8 cellular contexts compared by ENCODE assay signal in the genomic region with DNA sequence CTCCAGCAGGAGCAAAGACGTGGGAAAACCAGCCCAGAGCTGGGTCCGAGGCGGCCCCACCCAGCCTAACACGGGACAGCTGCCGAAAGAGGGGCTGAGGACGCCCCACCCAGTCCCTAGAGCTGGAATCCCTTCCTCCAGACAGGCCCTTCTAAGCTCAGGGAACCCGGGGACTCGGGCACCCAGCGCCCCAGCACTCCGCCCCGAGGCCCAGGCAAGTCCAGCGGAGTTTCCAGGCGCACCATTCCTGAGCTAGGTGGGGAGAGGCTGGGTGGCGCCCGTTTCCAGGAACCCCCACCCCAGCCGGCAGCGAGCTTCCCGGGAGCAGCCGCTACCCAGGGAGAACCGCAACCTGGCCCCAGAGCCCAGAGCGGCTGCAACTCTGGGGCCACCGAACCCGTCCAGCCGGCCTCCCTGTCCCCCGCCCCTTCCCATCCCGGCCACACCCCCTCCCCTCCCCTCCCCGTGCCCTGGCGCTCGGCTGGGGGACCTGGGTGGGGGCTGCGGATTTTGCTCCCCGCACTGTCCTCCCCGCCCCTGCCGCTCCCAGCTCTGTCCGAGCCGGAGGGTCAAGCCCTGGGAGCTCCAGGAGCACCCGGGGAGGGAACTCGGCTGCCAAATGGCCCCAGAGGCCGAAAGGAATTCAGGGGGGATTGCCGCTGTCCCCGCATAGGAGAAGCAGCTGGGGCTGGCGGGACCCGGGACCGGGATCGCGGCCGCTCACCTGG. TPM values are rescaled to one million over a fixed set of nuclear protein-coding genes. Genes with fewer than 3 reads are reported as not detected.
A peak's percentile ranks its signal among the peaks of the same experiment; 100 is the strongest.
DNase-seq lines count a peak whose midpoint lies in the region; ATAC-seq and TF ChIP-seq lines count a peak whose summit lies in the region.

No MANE protein-coding gene starts in this region.

- peaks cover 10% of the 10 kb centered on the region for H3K79me2 ChIP-seq in trophoblast cell (ENCODE audit: control insufficient read depth, insufficient read depth, low read length, poor library complexity)

- H3K27me3 Mint-ChIP-seq in activated T-helper 2 cell treated with anti-CD3 and anti-CD28 coated beads, Interferon-gamma antibody, Interleukin-2, Interleukin-4, amounts not matched to agents 10 μg/mL and 5 μg/mL and 100 μg/mL, durations not matched to agents 14 hours and 24 hours and 36 hours (ENCODE audit: low read depth), result no peaks in the 10 kb centered on the region

- H3K18ac ChIP-seq in trophoblast cell (ENCODE audit: low read length), result peak overlapping the region; percentile 87

- intact Hi-C loops in activated T-helper 2 cell treated with anti-CD3 and anti-CD28 coated beads, Interferon-gamma antibody, Interleukin-2, Interleukin-4, amounts not matched to agents 10 μg/mL and 5 μg/mL and 100 μg/mL, durations not matched to agents 14 hours and 24 hours and 36 hours (cut with micrococcal nuclease), result loop anchor here (1.0 to 10.0 kb wide), 3 partner anchors 15 to 1393 kb away; a partner anchor contains a TSS

- H4K12ac ChIP-seq in trophoblast cell (ENCODE audit: low read depth, low read length), result peak overlapping the region; percentile 76

- peaks cover 11% of the 10 kb centered on the region for H3K36me3 ChIP-seq in cardiac muscle cell
- H3K36me3 ChIP-seq in trophoblast cell (ENCODE audit: control insufficient read depth in 1 of 2, insufficient read depth in 2 of 2, low read length in 2 of 2), result peaks cover 33 to 35% of the 10 kb centered on the region in 2 experiments

- peak overlapping the region; percentile 86 for H3K27ac Mint-ChIP-seq in activated T-helper 2 cell treated with anti-CD3 and anti-CD28 coated beads, Interferon-gamma antibody, Interleukin-2, Interleukin-4, amounts not matched to agents 10 μg/mL and 5 μg/mL and 100 μg/mL, durations not matched to agents 14 hours and 24 hours and 36 hours

- CTCF ChIA-PET in AG04450 (lab: Charles Lee), result interaction anchor here (1.1 to 1.4 kb wide), 2 partner anchors 59 to 122 kb away, joined by 3 to 4 read pairs; a partner anchor contains a TSS
- CTCF ChIA-PET in GM10248 (lab: Yijun Ruan, JAX), result interaction anchor here (0.6 to 1.9 kb wide), 6 partner anchors 8 to 49 kb away, joined by 3 to 10 read pairs (median 4); no protein-coding TSS in a partner anchor

- H2BK5ac ChIP-seq in trophoblast cell (ENCODE audit: low read depth, low read length, poor library complexity), result peak overlapping the region; percentile 92

- H3K9me3 Mint-ChIP-seq in activated T-helper 2 cell treated with anti-CD3 and anti-CD28 coated beads, Interferon-gamma antibody, Interleukin-2, Interleukin-4, amounts not matched to agents 10 μg/mL and 5 μg/mL and 100 μg/mL, durations not matched to agents 14 hours and 24 hours and 36 hours, result no peaks in the 10 kb centered on the region

- DNase-seq in AG04450 (ENCODE audit: low read depth, low spot score), result no peak
- DNase-seq in HL-60 (ENCODE audit: low read depth in 1 of 2, low spot score in 1 of 2), result peak in 1 of 2 experiments; percentile 28
- no peak for DNase-seq in activated T-helper 2 cell treated with anti-CD3 and anti-CD28 coated beads, Interferon-gamma antibody, Interleukin-2, Interleukin-4, amounts not matched to agents 10 μg/mL and 5 μg/mL and 100 μg/mL, durations not matched to agents 14 hours and 24 hours and 36 hours (ENCODE audit: low spot score)
- DNase-seq in cardiac muscle cell (ENCODE audit: low read depth in 1 of 2, low spot score in 1 of 2), result peak in 1 of 2 donors; percentile 68
- no peak for DNase-seq in trophoblast cell
- no peak for DNase-seq in GOT3 (lab: John Stamatoyannopoulos, UW)
- DNase-seq in GM10248 (ENCODE audit: extremely low spot score), result no peak

- H2BK12ac ChIP-seq in trophoblast cell (ENCODE audit: low read length), result peak overlapping the region; percentile 32

- H4K91ac ChIP-seq in trophoblast cell (ENCODE audit: low read depth, low read length), result peak overlapping the region; percentile 91

- H4K8ac ChIP-seq in trophoblast cell (ENCODE audit: low read depth, low read length), result peak overlapping the region; percentile 90

- H3K79me1 ChIP-seq in trophoblast cell (ENCODE audit: low read length), result peaks cover 14% of the 10 kb centered on the region

- peaks cover 45% of the 10 kb centered on the region for H3K36me3 Mint-ChIP-seq in activated T-helper 2 cell treated with anti-CD3 and anti-CD28 coated beads, Interferon-gamma antibody, Interleukin-2, Interleukin-4, amounts not matched to agents 10 μg/mL and 5 μg/mL and 100 μg/mL, durations not matched to agents 14 hours and 24 hours and 36 hours (ENCODE audit: low read depth)

- peak overlapping the region; percentile 55 for H2AK5ac ChIP-seq in trophoblast cell (ENCODE audit: low read length)

- H3K4ac ChIP-seq in trophoblast cell (ENCODE audit: low read depth, low read length), result peak overlapping the region; percentile 37

- TF ChIP-seq CTCF in AG04450 (IDR thresholded peaks at IDR 0.05; ENCODE audit: low read depth, low read length) (no peak), HL-60 (IDR thresholded peaks at IDR 0.05; ENCODE audit: insufficient read depth, low read length) (no peak), cardiac muscle cell (IDR thresholded peaks at IDR 0.05; ENCODE audit: low read depth, low read length) (no peak), GM10248 (IDR thresholded peaks at IDR 0.05; ENCODE audit: control extremely low read depth, extremely low read depth, low read depth, missing control alignments) (no peak)

- H3K4me2 ChIP-seq in trophoblast cell (ENCODE audit: low read length), result peak overlapping the region; percentile 88

- peak overlapping the region; percentile 74 for H2AFZ ChIP-seq in trophoblast cell (ENCODE audit: insufficient read depth, low read length, poor library complexity)

- WGBS in trophoblast cell (ENCODE audit: extremely low coverage, insufficient coverage, insufficient read length), result no CpG with 5 or more reads among the region's 46 CpGs

- H3K27me3 ChIP-seq in AG04450 (ENCODE audit: control insufficient read depth, insufficient read depth, low read length), result peaks cover 35% of the 10 kb centered on the region
- no peaks in the 10 kb centered on the region for H3K27me3 ChIP-seq in HL-60 (ENCODE audit: insufficient read depth, poor library complexity, severe bottlenecking)
- no peaks in the 10 kb centered on the region for H3K27me3 ChIP-seq in cardiac muscle cell
- H3K27me3 ChIP-seq in trophoblast cell (ENCODE audit: insufficient read depth, low read length), result no peaks in the 10 kb centered on the region

- peaks cover 37% of the 10 kb centered on the region for H3K4me1 Mint-ChIP-seq in activated T-helper 2 cell treated with anti-CD3 and anti-CD28 coated beads, Interferon-gamma antibody, Interleukin-2, Interleukin-4, amounts not matched to agents 10 μg/mL and 5 μg/mL and 100 μg/mL, durations not matched to agents 14 hours and 24 hours and 36 hours (ENCODE audit: low read depth)

- POLR2A ChIA-PET in AG04450 (lab: Yijun Ruan, JAX) (interaction anchor here (0.6 to 0.7 kb wide), 3 partner anchors 12 to 1629 kb away, joined by 3 to 6 read pairs (median 5); no protein-coding TSS in a partner anchor), GM10248 (lab: Yijun Ruan, JAX) (interaction anchor here (0.8 to 1.5 kb wide), 2 partner anchors 19 to 48 kb away, joined by 3 to 4 read pairs; no protein-coding TSS in a partner anchor)

- H3K9ac ChIP-seq in trophoblast cell (ENCODE audit: low read length), result peak overlapping the region; percentile 85

- H3K4me3 Mint-ChIP-seq in activated T-helper 2 cell treated with anti-CD3 and anti-CD28 coated beads, Interferon-gamma antibody, Interleukin-2, Interleukin-4, amounts not matched to agents 10 μg/mL and 5 μg/mL and 100 μg/mL, durations not matched to agents 14 hours and 24 hours and 36 hours (ENCODE audit: low read depth), result peak overlapping the region; percentile 88

- H3K4me1 ChIP-seq in cardiac muscle cell (ENCODE audit: low read depth), result peaks cover 19% of the 10 kb centered on the region
- H3K4me1 ChIP-seq in trophoblast cell (ENCODE audit: control insufficient read depth in 1 of 2, insufficient read depth in 2 of 2, low read length in 2 of 2), result peaks cover 6 to 20% of the 10 kb centered on the region in 2 experiments

- H3K9me3 ChIP-seq in AG04450 (ENCODE audit: control insufficient read depth, insufficient read depth, low read length) (peaks cover 4% of the 10 kb centered on the region; the same call in 1 of the 2 replicates), cardiac muscle cell (ENCODE audit: low read depth) (no peaks in the 10 kb centered on the region), trophoblast cell (ENCODE audit: insufficient read depth, low read depth, low read length) (peaks cover 2% of the 10 kb centered on the region)

- H2BK120ac ChIP-seq in trophoblast cell (ENCODE audit: insufficient read depth, low read length, poor library complexity), result peak overlapping the region; percentile 89

- H3K4me3 ChIP-seq in AG04450 (ENCODE audit: low read depth, low read length), result peak overlapping the region; percentile 56
- H3K4me3 ChIP-seq in HL-60 (replicated peaks; ENCODE audit: insufficient read depth, low read length), result peak overlapping the region; percentile 95
- peak overlapping the region; percentile 78 for H3K4me3 ChIP-seq in cardiac muscle cell
- peak overlapping the region; percentile 79 for H3K4me3 ChIP-seq in trophoblast cell (ENCODE audit: low read depth, low read length)

- peak overlapping the region; percentile 84 for H3K14ac ChIP-seq in trophoblast cell (ENCODE audit: low read length)

- H3K23ac ChIP-seq in trophoblast cell (ENCODE audit: low read length), result no peak overlapping the region

- H3K27ac ChIP-seq in AG04450 (ENCODE audit: low read depth, low read length) (no peak overlapping the region), HL-60 (replicated peaks) (peak overlapping the region; percentile 93), cardiac muscle cell (peak overlapping the region; percentile 88), trophoblast cell (ENCODE audit: low read depth, low read length) (peak overlapping the region; percentile 83)

- no peak for ATAC-seq in HG02571 (IDR thresholded peaks at IDR 0.05; ENCODE audit: unreplicated experiment)

RNA-seq across cellular contexts. Expression of a gene that starts 0.5 kb away (rescaled TPM):
- 0.51 and 0.53 TPM in 2 replicates for polyA plus RNA-seq in AG04450 (2011; rRNA removed)
- polyA minus RNA-seq in AG04450 (2011; rRNA and poly(A)+ RNA removed), result 0.41 and 2.1 TPM in 2 replicates
- 240 and 241 TPM in 2 replicates for total RNA-seq in activated T-helper 2 cell treated with anti-CD3 and anti-CD28 coated beads, Interferon-gamma antibody, Interleukin-2, Interleukin-4, amounts not matched to agents 10 μg/mL and 5 μg/mL and 100 μg/mL, durations not matched to agents 14 hours and 24 hours and 36 hours
- total RNA-seq in cardiac muscle cell, result 83.0 and 144 TPM in 2 replicates
- 85.4 and 128 TPM in 2 replicates for polyA plus RNA-seq in cardiac muscle cell
- 36.7 and 38.3 TPM in 2 replicates for polyA plus RNA-seq in trophoblast cell (2013)

RNA-seq across cellular contexts. Expression of a gene that starts 2.5 kb away (rescaled TPM):
- polyA plus RNA-seq in AG04450 (2011; rRNA removed), result not detected in 2 replicates
- polyA minus RNA-seq in AG04450 (2011; rRNA and poly(A)+ RNA removed), result not detected in 2 replicates
- total RNA-seq in activated T-helper 2 cell treated with anti-CD3 and anti-CD28 coated beads, Interferon-gamma antibody, Interleukin-2, Interleukin-4, amounts not matched to agents 10 μg/mL and 5 μg/mL and 100 μg/mL, durations not matched to agents 14 hours and 24 hours and 36 hours, result 196 and 208 TPM in 2 replicates
- total RNA-seq in cardiac muscle cell, result 0.42 and 1.1 TPM in 2 replicates
- 1.8 and 3.1 TPM in 2 replicates for polyA plus RNA-seq in cardiac muscle cell
- polyA plus RNA-seq in trophoblast cell (2013), result 0.26 and 0.70 TPM in 2 replicates

RNA-seq across cellular contexts. Expression of a gene that starts 18.1 kb away (rescaled TPM):
- polyA plus RNA-seq in AG04450 (2011; rRNA removed), result not detected in 2 replicates
- not detected in 2 replicates for polyA minus RNA-seq in AG04450 (2011; rRNA and poly(A)+ RNA removed)
- not detected in 2 replicates for total RNA-seq in activated T-helper 2 cell treated with anti-CD3 and anti-CD28 coated beads, Interferon-gamma antibody, Interleukin-2, Interleukin-4, amounts not matched to agents 10 μg/mL and 5 μg/mL and 100 μg/mL, durations not matched to agents 14 hours and 24 hours and 36 hours
- total RNA-seq in cardiac muscle cell, result not detected in 2 replicates
- not detected in 2 replicates for polyA plus RNA-seq in cardiac muscle cell
- not detected in 2 replicates for polyA plus RNA-seq in trophoblast cell (2013)

RNA-seq across cellular contexts. Expression of a gene that starts 40.3 kb away (rescaled TPM):
- polyA plus RNA-seq in AG04450 (2011; rRNA removed) (26.7 and 38.6 TPM in 2 replicates), cardiac muscle cell (262 and 269 TPM in 2 replicates)
- 27.0 and 44.5 TPM in 2 replicates for polyA minus RNA-seq in AG04450 (2011; rRNA and poly(A)+ RNA removed)
- total RNA-seq in activated T-helper 2 cell treated with anti-CD3 and anti-CD28 coated beads, Interferon-gamma antibody, Interleukin-2, Interleukin-4, amounts not matched to agents 10 μg/mL and 5 μg/mL and 100 μg/mL, durations not matched to agents 14 hours and 24 hours and 36 hours, result 92.5 and 92.9 TPM in 2 replicates
- 107 and 126 TPM in 2 replicates for total RNA-seq in cardiac muscle cell
- 30.3 and 34.2 TPM in 2 replicates for polyA plus RNA-seq in trophoblast cell (2013)

RNA-seq across cellular contexts. Expression of a gene that starts 58.8 kb away (rescaled TPM):
- 27.1 and 31.4 TPM in 2 replicates for polyA plus RNA-seq in AG04450 (2011; rRNA removed)
- polyA minus RNA-seq in AG04450 (2011; rRNA and poly(A)+ RNA removed), result 22.8 and 35.1 TPM in 2 replicates
- total RNA-seq in activated T-helper 2 cell treated with anti-CD3 and anti-CD28 coated beads, Interferon-gamma antibody, Interleukin-2, Interleukin-4, amounts not matched to agents 10 μg/mL and 5 μg/mL and 100 μg/mL, durations not matched to agents 14 hours and 24 hours and 36 hours, result 64.6 and 65.9 TPM in 2 replicates
- 21.1 and 35.4 TPM in 2 replicates for total RNA-seq in cardiac muscle cell
- 40.8 and 57.5 TPM in 2 replicates for polyA plus RNA-seq in cardiac muscle cell
- 55.5 and 56.1 TPM in 2 replicates for polyA plus RNA-seq in trophoblast cell (2013)

Comparison
In these comparisons a context has a peak if more than half of its experiments do, and no peak if none do; other contexts are left out.
1. RNA of a gene that starts 2.5 kb away (total RNA-seq): 196 to 208 TPM in activated T-helper 2 cell treated with anti-CD3 and anti-CD28 coated beads, Interferon-gamma antibody, Interleukin-2, Interleukin-4, amounts not matched to agents 10 μg/mL and 5 μg/mL and 100 μg/mL, durations not matched to agents 14 hours and 24 hours and 36 hours; 0.42 to 1.1 TPM in cardiac muscle cell; every median in the first group is over 10 times any median in the second.
2. Peak in every context shown above with its lines, with median percentiles within 50 percentile points of each other: H3K4me3 ChIP-seq.